In the genomic region with DNA sequence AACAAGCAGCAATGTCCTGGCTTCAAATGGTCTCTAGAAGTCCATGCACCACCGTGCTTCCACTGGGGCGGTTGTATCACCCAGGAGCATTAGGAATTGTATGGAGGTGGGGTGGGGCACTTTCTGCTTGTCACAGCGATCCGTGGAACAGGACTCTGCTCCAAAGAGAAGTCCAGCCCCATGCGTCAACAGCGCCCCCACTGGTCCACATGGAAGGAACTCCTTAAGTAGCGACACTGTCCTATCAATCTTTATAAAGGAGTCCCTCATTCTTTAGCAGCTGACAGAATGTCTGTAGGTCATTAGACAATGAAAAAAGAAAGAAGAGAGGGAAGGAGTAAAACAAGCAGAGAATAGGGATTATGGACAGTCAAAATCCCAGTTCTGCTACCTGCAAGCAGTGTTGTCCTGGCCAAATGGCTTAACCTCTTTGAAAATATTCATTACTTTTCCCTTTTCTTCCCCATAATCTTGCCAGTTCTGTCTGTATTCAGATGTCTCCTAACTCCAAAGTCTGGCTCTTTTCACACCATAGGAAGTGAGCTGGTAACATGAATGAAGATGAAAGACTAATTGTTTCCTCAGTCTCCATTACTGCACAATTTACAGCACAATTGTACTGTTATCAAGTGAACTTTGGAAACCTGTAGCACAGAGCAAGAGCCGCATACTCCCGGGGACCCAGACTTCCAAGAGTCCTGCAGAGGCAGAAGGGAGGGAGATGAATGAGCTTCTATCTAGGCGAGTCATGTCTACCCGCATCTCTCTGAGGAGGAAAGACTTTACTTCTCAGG, we compare ENCODE assay signal across 8 cellular contexts. TPM values are rescaled to one million over a fixed set of nuclear protein-coding genes. Genes with fewer than 3 reads are reported as not detected.
DNase-seq lines count a peak whose midpoint lies in the region; ATAC-seq and TF ChIP-seq lines count a peak whose summit lies in the region.

No MANE protein-coding gene starts in this region.

- no peaks in the 10 kb centered on the region for H3K27me3 ChIP-seq in rectal smooth muscle tissue (ENCODE audit: control insufficient read depth, insufficient read depth, low read length)

- no peaks in the 10 kb centered on the region for H3K27me3 Mint-ChIP-seq in activated naive CD4-positive, alpha-beta T cell treated with anti-CD3 and anti-CD28 coated beads for 36 hours (ENCODE audit: low read depth)

- DNase-seq in activated naive CD4-positive, alpha-beta T cell treated with anti-CD3 and anti-CD28 coated beads for 36 hours: peak; percentile 31
- DNase-seq in activated naive CD4-positive, alpha-beta T cell treated with anti-CD3 and anti-CD28 coated beads, Interleukin-2, amount 50 U/mL, for 72 hours (ENCODE audit: low spot score in 2 of 2): no peak
- DNase-seq in SW480 (ENCODE audit: low spot score) (peak; percentile 27), foreskin fibroblast (no peak), posterior vena cava (ENCODE audit: low spot score) (no peak), HPDE6-E6E7 (ENCODE audit: extremely low spot score) (no peak)

- H3K4me1 Mint-ChIP-seq in activated naive CD4-positive, alpha-beta T cell treated with anti-CD3 and anti-CD28 coated beads for 36 hours (ENCODE audit: low read depth): peaks cover 95% of the 10 kb centered on the region

- H3K4me3 ChIP-seq in foreskin fibroblast (ENCODE audit: low read depth in 1 of 2, low read length in 2 of 2) (no peak overlapping the region), rectal smooth muscle tissue (ENCODE audit: low read length) (peak overlapping the region; percentile 9)

- H3K9me3 Mint-ChIP-seq in activated naive CD4-positive, alpha-beta T cell treated with anti-CD3 and anti-CD28 coated beads for 36 hours: peaks cover 4% of the 10 kb centered on the region
- H3K9me3 Mint-ChIP-seq in activated naive CD4-positive, alpha-beta T cell treated with anti-CD3 and anti-CD28 coated beads, Interleukin-2, amount 50 U/mL, for 72 hours: peaks cover 0 to 15% of the 10 kb centered on the region in 2 donors

- H3K27ac Mint-ChIP-seq in activated naive CD4-positive, alpha-beta T cell treated with anti-CD3 and anti-CD28 coated beads for 36 hours: peak overlapping the region; percentile 88
- H3K27ac Mint-ChIP-seq in activated naive CD4-positive, alpha-beta T cell treated with anti-CD3 and anti-CD28 coated beads, Interleukin-2, amount 50 U/mL, for 72 hours: peak overlapping the region in 1 of 2 donors; percentile 26

- intact Hi-C loops in activated naive CD4-positive, alpha-beta T cell treated with anti-CD3 and anti-CD28 coated beads for 36 hours (cut with micrococcal nuclease): no loop called here
- intact Hi-C loops in posterior vena cava (cut with DNase I): loop anchor here in 1 of 2 donors (1.0 kb wide), 1 partner anchor 37 kb away; no protein-coding TSS in a partner anchor

- peaks cover 52% of the 10 kb centered on the region for H3K36me3 Mint-ChIP-seq in activated naive CD4-positive, alpha-beta T cell treated with anti-CD3 and anti-CD28 coated beads for 36 hours (ENCODE audit: low read depth)
- peaks cover 13 to 49% of the 10 kb centered on the region in 2 donors for H3K36me3 Mint-ChIP-seq in activated naive CD4-positive, alpha-beta T cell treated with anti-CD3 and anti-CD28 coated beads, Interleukin-2, amount 50 U/mL, for 72 hours

- peak; percentile 19 for TF ChIP-seq CTCF in foreskin fibroblast (IDR thresholded peaks at IDR 0.05; ENCODE audit: low read depth, low read length)

- no peak overlapping the region for H3K9ac ChIP-seq in rectal smooth muscle tissue (ENCODE audit: low read length)

- H3K36me3 ChIP-seq in rectal smooth muscle tissue (ENCODE audit: control insufficient read depth, insufficient read depth, low read length): no peaks in the 10 kb centered on the region

- no peak overlapping the region for H3K27ac ChIP-seq in rectal smooth muscle tissue (ENCODE audit: low read depth, low read length)

- H3K4me3 Mint-ChIP-seq in activated naive CD4-positive, alpha-beta T cell treated with anti-CD3 and anti-CD28 coated beads for 36 hours: no peak overlapping the region

- peaks cover 18% of the 10 kb centered on the region for H3K4me1 ChIP-seq in rectal smooth muscle tissue (ENCODE audit: control insufficient read depth, insufficient read depth, low read length)

- CTCF ChIA-PET in activated naive CD4-positive, alpha-beta T cell treated with anti-CD3 and anti-CD28 coated beads for 36 hours (lab: Charles Lee): interaction anchor here (0.6 to 2.1 kb wide), 7 partner anchors 10 to 188 kb away, joined by 3 to 9 read pairs (median 4); a partner anchor contains a TSS

- no peak for ATAC-seq in activated naive CD4-positive, alpha-beta T cell treated with anti-CD3 and anti-CD28 coated beads, Interleukin-2, amount 50 U/mL, for 72 hours
- ATAC-seq in HG03159 (IDR thresholded peaks at IDR 0.05; ENCODE audit: unreplicated experiment): no peak

RNA-seq across cellular contexts. Expression of a gene that starts 9.9 kb away (rescaled TPM):
- total RNA-seq in activated naive CD4-positive, alpha-beta T cell treated with anti-CD3 and anti-CD28 coated beads for 36 hours: 10 to 100 TPM; 63.8 to 66.9 TPM
- total RNA-seq in activated naive CD4-positive, alpha-beta T cell treated with anti-CD3 and anti-CD28 coated beads, Interleukin-2, amount 50 U/mL, for 72 hours: 10 to 100 TPM; 44.7 to 82.2 TPM
- total RNA-seq in posterior vena cava: 10 to 100 TPM; 82.8 to 87.5 TPM

RNA-seq across cellular contexts. Expression of a gene that starts 42.0 kb away (rescaled TPM):
- 100 to 1,000 TPM; 312 to 340 TPM for total RNA-seq in activated naive CD4-positive, alpha-beta T cell treated with anti-CD3 and anti-CD28 coated beads for 36 hours
- 100 to 1,000 TPM; 259 to 273 TPM for total RNA-seq in activated naive CD4-positive, alpha-beta T cell treated with anti-CD3 and anti-CD28 coated beads, Interleukin-2, amount 50 U/mL, for 72 hours
- 100 to 1,000 TPM; 152 to 166 TPM for total RNA-seq in posterior vena cava

Comparison
In these comparisons a context has a peak if more than half of its experiments do, and no peak if none do; other contexts are left out.
1. DNase-seq: peak in activated naive CD4-positive, alpha-beta T cell treated with anti-CD3 and anti-CD28 coated beads for 36 hours (single experiment) and SW480 (single experiment); none in activated naive CD4-positive, alpha-beta T cell treated with anti-CD3 and anti-CD28 coated beads, Interleukin-2, amount 50 U/mL, for 72 hours (0 of 2), foreskin fibroblast (0 of 2), posterior vena cava (single experiment) and HPDE6-E6E7 (single experiment).